ENCODE assay signal across 8 cellular contexts in the genomic region with DNA sequence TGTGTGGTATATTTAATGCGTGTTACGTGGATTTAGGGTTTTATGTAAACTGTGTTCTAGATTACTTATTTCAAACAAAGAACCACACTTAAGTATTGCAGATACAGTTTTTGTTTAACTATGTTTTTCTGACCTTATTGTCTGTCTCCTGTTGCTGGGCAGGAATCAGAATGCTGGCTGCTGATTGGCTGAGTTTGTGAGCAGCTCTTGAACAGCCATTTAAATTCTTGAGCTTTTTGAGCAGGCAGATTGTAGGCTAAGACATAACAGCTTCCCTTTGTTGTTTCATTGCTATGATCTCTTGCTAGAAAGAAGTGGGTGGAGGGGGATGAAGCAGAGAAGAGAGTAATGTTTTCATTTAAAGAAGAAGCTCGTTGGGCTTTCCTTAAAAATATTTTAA. TPM values are rescaled to one million over a fixed set of nuclear protein-coding genes. Genes with fewer than 3 reads are reported as not detected.
DNase-seq lines count a peak whose midpoint lies in the region; ATAC-seq and TF ChIP-seq lines count a peak whose summit lies in the region.

No MANE protein-coding gene starts in this region.

- no peak for TF ChIP-seq CTCF in HFFc6 (IDR thresholded peaks at IDR 0.05)
- TF ChIP-seq CTCF in VCaP (conservative IDR thresholded peaks at IDR 0.05) = no peak
- TF ChIP-seq CTCF in cardiac fibroblast (IDR thresholded peaks at IDR 0.05; ENCODE audit: low read depth, low read length) = no peak
- TF ChIP-seq CTCF in omental fat pad (IDR thresholded peaks at IDR 0.05) = no peak

- H3K9me3 Mint-ChIP-seq in HFFc6 = peaks cover 20% of the 10 kb centered on the region; the same call in 1 of the 2 replicates

- H3K27ac ChIP-seq in VCaP = peak overlapping the region; percentile 80

- H3K27me3 Mint-ChIP-seq in HFFc6 (ENCODE audit: insufficient read depth) = no peaks in the 10 kb centered on the region; the same call in 1 of the 2 replicates

- no peak overlapping the region for H3K4me3 ChIP-seq in cardiac fibroblast (replicated peaks in 1 of 2; ENCODE audit: low read depth in 2 of 2, low read length in 2 of 2)

- H3K4me3 Mint-ChIP-seq in HFFc6 = peak overlapping the region; percentile 80

- peaks cover 26% of the 10 kb centered on the region for H3K36me3 Mint-ChIP-seq in HFFc6 (ENCODE audit: low read depth)

- peak overlapping the region; percentile 87 for H3K27ac Mint-ChIP-seq in HFFc6

- peaks cover 23% of the 10 kb centered on the region for H3K4me1 Mint-ChIP-seq in HFFc6 (ENCODE audit: low read depth)

- DNase-seq in AG08395 (ENCODE audit: low spot score) = peak; percentile 72
- DNase-seq in HFFc6 = peak; percentile 85
- peak; percentile 94 for DNase-seq in cardiac fibroblast (ENCODE audit: low read depth in 2 of 2)
- peak; percentile 80 for DNase-seq in iPS-NIHi7 (ENCODE audit: extremely low spot score)
- DNase-seq in smooth muscle cell of the brain vasculature (ENCODE audit: low read depth, low spot score) = peak; percentile 72
- DNase-seq in omental fat pad (ENCODE audit: low spot score) = no peak

- ATAC-seq in GM19455 (IDR thresholded peaks at IDR 0.05; ENCODE audit: unreplicated experiment) (no peak), omental fat pad (ENCODE audit: low FRiP score) (no peak)

RNA-seq across cellular contexts. Expression of a gene that starts 52.2 kb away (rescaled TPM):
- 10 to 100 TPM; 38.3 to 47.3 (median 41.7) TPM for total RNA-seq in HFFc6 (2021; fragmentation: NEBNext Ultra II Directional; extraction: Animal tissue kit (Norgen Biotek cat#: 25700))
- total RNA-seq in omental fat pad = 10 to 100 TPM; 23.9 to 70.0 (median 34.2) TPM
